In genomic region chr13:21625366-21625765, GRCh38 we compare ENCODE assay signal across 8 cellular contexts. TPM values are rescaled to one million over a fixed set of nuclear protein-coding genes. Genes with fewer than 3 reads are reported as not detected.
A peak's percentile ranks its signal among the peaks of the same experiment; 100 is the strongest.
DNase-seq lines count a peak whose midpoint lies in the region; ATAC-seq and TF ChIP-seq lines count a peak whose summit lies in the region.
"Had no signal": no experiment of that assay in that cellular context is flagged by ENCODE, and none has a peak within 500 bp of the region (broad histone marks: within the 10 kb centered on the region; RNA-seq: fewer than 3 reads in every experiment).

No MANE protein-coding gene starts in this region.

- no peaks in the 10 kb centered on the region for H3K9me3 ChIP-seq in Panc1 (ENCODE audit: control insufficient read depth, insufficient read depth, low read depth, low read length)
- H3K9me3 ChIP-seq in uterus: no peaks in the 10 kb centered on the region

- no peaks in the 10 kb centered on the region for H3K4me1 ChIP-seq in Panc1 (ENCODE audit: control insufficient read depth, insufficient read depth, low read length)
- no peaks in the 10 kb centered on the region for H3K4me1 ChIP-seq in uterus

- DNase-seq in GDM1 (lab: John Stamatoyannopoulos, UW) (peak; percentile 22), HPDE6-E6E7 (ENCODE audit: extremely low spot score) (peak; percentile 15), Panc1 (ENCODE audit: low read depth, low spot score) (no peak), fibroblast of pulmonary artery (ENCODE audit: low read depth) (peak; percentile 36), uterus (no peak)
- DNase-seq in activated CD8-positive, alpha-beta memory T cell treated with anti-CD3 and anti-CD28 coated beads, Interleukin-2, amount 50 U/mL, for 48 hours: no peak

- in situ Hi-C loops in Panc1 (cut with HindIII; ENCODE audit: low pct_unique_long_range_greater_than_20kb, low sequenced_read_pairs): no loop called here

- H3K27ac ChIP-seq in Panc1 (ENCODE audit: low read length) (no peak overlapping the region), uterus (no peak overlapping the region)
- H3K27ac ChIP-seq: skin epidermis had no signal

- CTCF ChIA-PET in Panc1 (lab: Charles Lee): interaction anchor here (0.6 kb wide), 1 partner anchor 1171 kb away, joined by 5 read pairs; no protein-coding TSS in a partner anchor

- H3K36me3 ChIP-seq in Panc1 (ENCODE audit: control insufficient read depth, insufficient read depth, low read length) (no peaks in the 10 kb centered on the region), uterus (no peaks in the 10 kb centered on the region)

- ATAC-seq in Panc1 (no peak), GM19035 (IDR thresholded peaks at IDR 0.05; ENCODE audit: unreplicated experiment) (no peak)

- TF ChIP-seq CTCF in Panc1 (IDR thresholded peaks at IDR 0.05) (peak; percentile 68), fibroblast of pulmonary artery (IDR thresholded peaks at IDR 0.05; ENCODE audit: low read length, missing control alignments) (peak; percentile 42), uterus (IDR thresholded peaks at IDR 0.05) (peak in 3 of 4 experiments; percentile 3 to 41 (median 39))

- intact Hi-C loops in Panc1 (cut with micrococcal nuclease; ENCODE audit: unreplicated experiment) (loop anchor here (1.0 kb wide), 1 partner anchor 1132 kb away; no protein-coding TSS in a partner anchor), uterus (cut with DNase I; ENCODE audit: low total_unique reads) (no loop called here)

- BruUV-seq in Panc1 (replicated peaks; lab: Mats Ljungman, UMichigan): no TSS peak

- POLR2A ChIA-PET in Panc1 (lab: Charles Lee): no interaction called here

- TF ChIP-seq POLR2A in uterus (IDR thresholded peaks at IDR 0.05): no peak

- no peak overlapping the region for H3K4me3 ChIP-seq in Panc1 (ENCODE audit: low read depth in 2 of 2, low read length in 2 of 2)
- H3K4me3 ChIP-seq in fibroblast of pulmonary artery (replicated peaks; ENCODE audit: low read depth, low read length): no peak overlapping the region
- no peak overlapping the region for H3K4me3 ChIP-seq in uterus
- H3K4me3 ChIP-seq: skin epidermis had no signal

- H3K27me3 ChIP-seq in Panc1 (ENCODE audit: control insufficient read depth, insufficient read depth, low read length) (0 out of 2 replicates have a peak, but pooled peaks cover 2% of the 10 kb centered on the region), uterus (no peaks in the 10 kb centered on the region)

RNA-seq across cellular contexts. Expression of gene MICU2, which starts 21.4 kb away (rescaled TPM):
- total RNA-seq in Panc1 (2021; ENCODE audit: unreplicated experiment) (24.2 TPM), uterus (100 to 1,000 TPM in 1 of 4 donors, 10 to 100 TPM in 3; 19.4 to 141 (median 36.8) TPM)
- polyA plus RNA-seq in Panc1 (2012; ENCODE audit: insufficient read length): 19.4 TPM

RNA-seq across cellular contexts. Expression of gene FGF9, which starts 45.5 kb away (rescaled TPM):
- not detected for total RNA-seq in Panc1 (2021; ENCODE audit: unreplicated experiment)
- not detected for polyA plus RNA-seq in Panc1 (2012; ENCODE audit: insufficient read length)
- total RNA-seq in uterus: 10 to 100 TPM in 1 of 4 donors, 1 to 10 TPM in 1, under 1 TPM in 2; 0.51 to 30.7 (median 0.83) TPM

Comparison
In these comparisons a context has a peak if more than half of its experiments do, and no peak if none do; other contexts are left out.
1. DNase-seq: peak in GDM1 (single experiment), HPDE6-E6E7 (single experiment) and fibroblast of pulmonary artery (single experiment); none in Panc1 (single experiment), uterus (0 of 2) and activated CD8-positive, alpha-beta memory T cell treated with anti-CD3 and anti-CD28 coated beads, Interleukin-2, amount 50 U/mL, for 48 hours (single experiment).
2. Peak in every context shown above with its lines, with median percentiles within 50 percentile points of each other: CTCF ChIP-seq.